2 cellular contexts compared by ENCODE assay signal in the genomic region with DNA sequence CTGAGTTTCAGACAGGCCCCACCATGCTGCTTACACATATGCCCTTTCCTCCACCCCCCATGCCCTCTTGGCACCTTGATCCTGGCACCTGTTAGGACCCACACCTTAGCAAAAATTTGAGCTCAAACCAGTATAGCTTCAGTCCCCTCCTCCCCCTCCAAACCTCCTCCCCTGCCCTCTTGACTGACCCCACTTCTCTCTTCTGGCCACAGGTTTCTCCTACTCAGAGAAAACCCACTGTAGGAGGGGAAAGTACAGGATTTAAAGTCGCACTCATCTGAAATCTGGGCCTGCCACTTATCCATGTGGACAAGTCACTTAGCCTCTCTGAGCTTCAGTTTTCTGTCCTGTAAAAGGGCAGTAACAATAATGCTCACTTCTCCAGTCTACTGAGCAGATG.
TF ChIP-seq lines count a peak whose summit lies in the region.

No MANE protein-coding gene starts in this region.

TF ChIP-seq in GM12878, 131 proteins besides CTCF, POLR2A, EP300 and RAD21 (continued from another document):
- TF ChIP-seq, protein P1, sequence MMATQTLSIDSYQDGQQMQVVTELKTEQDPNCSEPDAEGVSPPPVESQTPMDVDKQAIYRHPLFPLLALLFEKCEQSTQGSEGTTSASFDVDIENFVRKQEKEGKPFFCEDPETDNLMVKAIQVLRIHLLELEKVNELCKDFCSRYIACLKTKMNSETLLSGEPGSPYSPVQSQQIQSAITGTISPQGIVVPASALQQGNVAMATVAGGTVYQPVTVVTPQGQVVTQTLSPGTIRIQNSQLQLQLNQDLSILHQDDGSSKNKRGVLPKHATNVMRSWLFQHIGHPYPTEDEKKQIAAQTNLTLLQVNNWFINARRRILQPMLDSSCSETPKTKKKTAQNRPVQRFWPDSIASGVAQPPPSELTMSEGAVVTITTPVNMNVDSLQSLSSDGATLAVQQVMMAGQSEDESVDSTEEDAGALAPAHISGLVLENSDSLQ (IDR thresholded peaks at IDR 0.05): 0 out of 2 replicates have a peak, but pooled peaks have one; percentile 6
- TF ChIP-seq IKZF2 (IDR thresholded peaks at IDR 0.05): 0 out of 4 replicates have a peak, but pooled peaks of 1 of the 2 experiments have one; percentile 15

TF ChIP-seq in SK-N-SH, 30 proteins besides CTCF, POLR2A, EP300 and RAD21 (continued from another document):
- TF ChIP-seq IRF3 (IDR thresholded peaks at IDR 0.05; ENCODE audit: low read depth, low read length) (no peak), TAF1 (IDR thresholded peaks at IDR 0.05; ENCODE audit: borderline replicate concordance, low read depth, low read length) (no peak), SMC3 (IDR thresholded peaks at IDR 0.05; ENCODE audit: low read depth, low read length) (no peak), NRF1 (IDR thresholded peaks at IDR 0.05; ENCODE audit: low read depth, low read length) (no peak), REST (IDR thresholded peaks at IDR 0.05; ENCODE audit: low read depth, low read length) (no peak), RXRA (IDR thresholded peaks at IDR 0.05; ENCODE audit: borderline replicate concordance, low read depth) (no peak), MAX (IDR thresholded peaks at IDR 0.05; ENCODE audit: low read depth) (no peak), ELF1 (IDR thresholded peaks at IDR 0.05) (no peak), TCF12 (IDR thresholded peaks at IDR 0.05) (no peak), GABPA (IDR thresholded peaks at IDR 0.05; ENCODE audit: low read depth) (no peak), FOXJ3 (CRISPR knock-in tag; IDR thresholded peaks at IDR 0.05) (no peak), TEAD4 (IDR thresholded peaks at IDR 0.05; ENCODE audit: borderline replicate concordance, insufficient read depth) (no peak)
